ENCODE assay signal across 8 cellular contexts in the genomic region with DNA sequence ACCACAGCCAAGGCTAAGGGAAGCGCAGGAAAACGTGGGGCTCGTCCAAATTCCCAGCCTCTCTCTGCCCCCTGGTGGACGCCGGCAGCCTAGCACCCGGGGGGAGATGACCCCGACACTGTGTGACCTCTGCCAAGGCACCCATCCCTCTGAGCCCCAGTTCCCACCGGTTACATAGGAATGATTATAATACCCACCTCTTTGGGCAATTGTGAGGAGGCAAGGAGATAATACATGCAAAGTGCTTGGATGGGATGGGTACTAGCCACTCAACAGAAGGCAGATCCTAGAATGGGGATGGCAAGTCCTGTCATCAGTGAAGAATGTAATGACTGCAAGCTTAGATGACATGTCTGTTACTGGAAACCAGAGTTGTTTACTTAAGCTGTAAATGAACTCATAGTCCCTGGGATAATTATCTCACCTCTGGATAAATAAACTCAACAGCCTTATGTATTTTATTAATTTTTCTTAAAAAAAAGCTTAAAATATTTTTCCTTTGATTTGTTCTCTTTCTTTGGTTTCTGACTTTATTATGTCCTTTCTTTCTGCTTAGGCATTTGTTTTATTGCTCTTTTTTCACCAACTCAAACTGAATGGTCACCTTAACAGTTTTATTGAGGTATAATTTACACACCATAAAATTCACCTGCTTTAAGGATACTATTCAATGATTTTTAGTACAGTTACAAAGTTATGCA. TPM values are rescaled to one million over a fixed set of nuclear protein-coding genes. Genes with fewer than 3 reads are reported as not detected.
DNase-seq lines count a peak whose midpoint lies in the region; FAIRE-seq and TF ChIP-seq lines count a peak whose summit lies in the region.

No MANE protein-coding gene starts in this region.

- TSS peak; percentile 63 for BruUV-seq in Calu3 (replicated peaks; lab: Mats Ljungman, UMichigan)

- H3K9me3 ChIP-seq in testis, result no peaks in the 10 kb centered on the region

- peak overlapping the region; percentile 26 for H3K4me3 Mint-ChIP-seq in Calu3 (ENCODE audit: low read depth, unreplicated experiment)
- H3K4me3 Mint-ChIP-seq in activated T-helper 1 cell treated with anti-CD3 and anti-CD28 coated beads, Interleukin-12 subunit alpha, Interleukin-12 subunit beta, Interleukin-2, Interleukin-4 antibody, amounts not matched to agents 30 ng/mL and 10 ng/mL and 1 ng/mL, durations not matched to agents 14 hours and 24 hours and 36 hours, result peak overlapping the region; percentile 60

- H3K36me3 ChIP-seq in testis (ENCODE audit: low read depth, missing control alignments), result no peaks in the 10 kb centered on the region

- intact Hi-C loops in Calu3 (cut with micrococcal nuclease; ENCODE audit: unreplicated experiment), result loop anchor here (5.0 to 10.0 kb wide), 2 partner anchors 98 to 195 kb away; no protein-coding TSS in a partner anchor
- intact Hi-C loops in activated T-helper 1 cell treated with anti-CD3 and anti-CD28 coated beads, Interleukin-12 subunit alpha, Interleukin-12 subunit beta, Interleukin-2, Interleukin-4 antibody, amounts not matched to agents 30 ng/mL and 10 ng/mL and 1 ng/mL, durations not matched to agents 14 hours and 24 hours and 36 hours (cut with micrococcal nuclease), result loop anchor here (1.0 to 5.0 kb wide), 6 partner anchors 11 to 608 kb away; a partner anchor contains a TSS
- intact Hi-C loops in testis (cut with DNase I; ENCODE audit: low total_unique reads), result no loop called here

- H3K9me3 Mint-ChIP-seq in Calu3 (ENCODE audit: low read depth, unreplicated experiment), result no peaks in the 10 kb centered on the region
- no peaks in the 10 kb centered on the region for H3K9me3 Mint-ChIP-seq in activated T-helper 1 cell treated with anti-CD3 and anti-CD28 coated beads, Interleukin-12 subunit alpha, Interleukin-12 subunit beta, Interleukin-2, Interleukin-4 antibody, amounts not matched to agents 30 ng/mL and 10 ng/mL and 1 ng/mL, durations not matched to agents 14 hours and 24 hours and 36 hours

- FAIRE-seq in RCC 7860 (lab: Jason Lieb, UNC), result peak; percentile 79

- peak overlapping the region; percentile 36 for H3K27ac Mint-ChIP-seq in Calu3 (ENCODE audit: unreplicated experiment)
- H3K27ac Mint-ChIP-seq in activated T-helper 1 cell treated with anti-CD3 and anti-CD28 coated beads, Interleukin-12 subunit alpha, Interleukin-12 subunit beta, Interleukin-2, Interleukin-4 antibody, amounts not matched to agents 30 ng/mL and 10 ng/mL and 1 ng/mL, durations not matched to agents 14 hours and 24 hours and 36 hours, result peak overlapping the region; percentile 80

- no peaks in the 10 kb centered on the region for H3K27me3 Mint-ChIP-seq in Calu3 (ENCODE audit: unreplicated experiment)
- H3K27me3 Mint-ChIP-seq in activated T-helper 1 cell treated with anti-CD3 and anti-CD28 coated beads, Interleukin-12 subunit alpha, Interleukin-12 subunit beta, Interleukin-2, Interleukin-4 antibody, amounts not matched to agents 30 ng/mL and 10 ng/mL and 1 ng/mL, durations not matched to agents 14 hours and 24 hours and 36 hours (ENCODE audit: insufficient read depth), result peaks cover 4% of the 10 kb centered on the region

- no peaks in the 10 kb centered on the region for H3K36me3 Mint-ChIP-seq in Calu3 (ENCODE audit: insufficient read depth, unreplicated experiment)
- H3K36me3 Mint-ChIP-seq in activated T-helper 1 cell treated with anti-CD3 and anti-CD28 coated beads, Interleukin-12 subunit alpha, Interleukin-12 subunit beta, Interleukin-2, Interleukin-4 antibody, amounts not matched to agents 30 ng/mL and 10 ng/mL and 1 ng/mL, durations not matched to agents 14 hours and 24 hours and 36 hours (ENCODE audit: low read depth), result peaks cover 2% of the 10 kb centered on the region

- H3K4me1 Mint-ChIP-seq in Calu3 (ENCODE audit: low read depth, unreplicated experiment), result no peaks in the 10 kb centered on the region
- H3K4me1 Mint-ChIP-seq in activated T-helper 1 cell treated with anti-CD3 and anti-CD28 coated beads, Interleukin-12 subunit alpha, Interleukin-12 subunit beta, Interleukin-2, Interleukin-4 antibody, amounts not matched to agents 30 ng/mL and 10 ng/mL and 1 ng/mL, durations not matched to agents 14 hours and 24 hours and 36 hours (ENCODE audit: low read depth), result peaks cover 12% of the 10 kb centered on the region

- WGBS in testis, 2 donors, result 5 to 6% methylated on average over 4 to 8 of the region's 8 CpGs

- no peaks in the 10 kb centered on the region for H3K27me3 ChIP-seq in testis

- H3K4me3 ChIP-seq in fibroblast of the aortic adventitia (ENCODE audit: low read depth, low read length) (no peak overlapping the region), testis (no peak overlapping the region)

- DNase-seq in Calu3 (peak; percentile 82), GM20000 (ENCODE audit: low spot score) (peak; percentile 81), HK-2 (ENCODE audit: unreplicated experiment) (peak; percentile 87), RCC 7860 (ENCODE audit: low spot score) (peak; percentile 91), fibroblast of the aortic adventitia (ENCODE audit: low read depth) (peak; percentile 43), non-pigmented ciliary epithelial cell (ENCODE audit: low read depth) (peak; percentile 52), testis (peak; percentile 82)
- peak; percentile 41 for DNase-seq in activated T-helper 1 cell treated with anti-CD3 and anti-CD28 coated beads, Interleukin-12 subunit alpha, Interleukin-12 subunit beta, Interleukin-2, Interleukin-4 antibody, amounts not matched to agents 30 ng/mL and 10 ng/mL and 1 ng/mL, durations not matched to agents 14 hours and 24 hours and 36 hours (ENCODE audit: low spot score)

- peak; percentile 95 for TF ChIP-seq CTCF in Calu3 (IDR thresholded peaks at IDR 0.05; ENCODE audit: unreplicated experiment)
- TF ChIP-seq CTCF in GM20000 (IDR thresholded peaks at IDR 0.05; ENCODE audit: extremely low read depth, missing control alignments), result peak; percentile 82
- TF ChIP-seq CTCF in fibroblast of the aortic adventitia (IDR thresholded peaks at IDR 0.05; ENCODE audit: insufficient read depth, low read length), result peak; percentile 78
- peak; percentile 82 to 92 (median 86) for TF ChIP-seq CTCF in testis (IDR thresholded peaks at IDR 0.05)

- CTCF ChIA-PET in Calu3 (lab: Charles Lee), result interaction anchor here (0.6 to 2.0 kb wide), 4 partner anchors 98 to 1781 kb away, joined by 3 to 5 read pairs (median 4); no protein-coding TSS in a partner anchor

- no peak for TF ChIP-seq POLR2A in testis (IDR thresholded peaks at IDR 0.05)

- no peak overlapping the region for H3K27ac ChIP-seq in testis

- no peaks in the 10 kb centered on the region for H3K4me1 ChIP-seq in testis

RNA-seq across cellular contexts. Expression of a gene that starts 11.3 kb away (rescaled TPM):
- 6.2 and 6.8 TPM in 2 replicates for total RNA-seq in Calu3 (2022)
- 0.31 and 0.42 TPM in 2 replicates for total RNA-seq in activated T-helper 1 cell treated with anti-CD3 and anti-CD28 coated beads, Interleukin-12 subunit alpha, Interleukin-12 subunit beta, Interleukin-2, Interleukin-4 antibody, amounts not matched to agents 30 ng/mL and 10 ng/mL and 1 ng/mL, durations not matched to agents 14 hours and 24 hours and 36 hours
- not detected in 2 replicates for total RNA-seq in fibroblast of the aortic adventitia (ENCODE audit: low replicate concordance)
- 1 to 10 TPM; 5.5 to 5.6 TPM for total RNA-seq in testis
- 4.4 TPM for polyA plus RNA-seq in testis (ENCODE audit: insufficient read depth, low read depth, low replicate concordance)

RNA-seq across cellular contexts. Expression of a gene that starts 28.8 kb away (rescaled TPM):
- total RNA-seq in Calu3 (2022) (1.0 and 1.3 TPM in 2 replicates), fibroblast of the aortic adventitia (ENCODE audit: low replicate concordance) (0.98 and 0.99 TPM in 2 replicates), testis (10 to 100 TPM; 28.6 to 90.0 TPM)
- total RNA-seq in activated T-helper 1 cell treated with anti-CD3 and anti-CD28 coated beads, Interleukin-12 subunit alpha, Interleukin-12 subunit beta, Interleukin-2, Interleukin-4 antibody, amounts not matched to agents 30 ng/mL and 10 ng/mL and 1 ng/mL, durations not matched to agents 14 hours and 24 hours and 36 hours, result 1.6 and 1.7 TPM in 2 replicates
- 78.8 TPM for polyA plus RNA-seq in testis (ENCODE audit: insufficient read depth, low read depth, low replicate concordance)

Comparison
In these comparisons a context has a peak if more than half of its experiments do, and no peak if none do; other contexts are left out.
1. DNase-seq: peak in every context shown above with its lines; median percentile 91 in RCC 7860; 87 in HK-2; 82 in Calu3; 82 in testis; 81 in GM20000; 52 in non-pigmented ciliary epithelial cell; 43 in fibroblast of the aortic adventitia; 41 in activated T-helper 1 cell treated with anti-CD3 and anti-CD28 coated beads, Interleukin-12 subunit alpha, Interleukin-12 subunit beta, Interleukin-2, Interleukin-4 antibody, amounts not matched to agents 30 ng/mL and 10 ng/mL and 1 ng/mL, durations not matched to agents 14 hours and 24 hours and 36 hours.
2. RNA of a gene that starts 28.8 kb away (total RNA-seq): 28.6 to 90.0 TPM in testis; 1.6 to 1.7 TPM in activated T-helper 1 cell treated with anti-CD3 and anti-CD28 coated beads, Interleukin-12 subunit alpha, Interleukin-12 subunit beta, Interleukin-2, Interleukin-4 antibody, amounts not matched to agents 30 ng/mL and 10 ng/mL and 1 ng/mL, durations not matched to agents 14 hours and 24 hours and 36 hours, 1.0 to 1.3 TPM in Calu3 and 0.98 to 0.99 TPM in fibroblast of the aortic adventitia; every median in the first group is over 10 times any median in the second.
3. Peak in every context shown above with its lines, with median percentiles within 50 percentile points of each other: CTCF ChIP-seq.